In the genomic region with DNA sequence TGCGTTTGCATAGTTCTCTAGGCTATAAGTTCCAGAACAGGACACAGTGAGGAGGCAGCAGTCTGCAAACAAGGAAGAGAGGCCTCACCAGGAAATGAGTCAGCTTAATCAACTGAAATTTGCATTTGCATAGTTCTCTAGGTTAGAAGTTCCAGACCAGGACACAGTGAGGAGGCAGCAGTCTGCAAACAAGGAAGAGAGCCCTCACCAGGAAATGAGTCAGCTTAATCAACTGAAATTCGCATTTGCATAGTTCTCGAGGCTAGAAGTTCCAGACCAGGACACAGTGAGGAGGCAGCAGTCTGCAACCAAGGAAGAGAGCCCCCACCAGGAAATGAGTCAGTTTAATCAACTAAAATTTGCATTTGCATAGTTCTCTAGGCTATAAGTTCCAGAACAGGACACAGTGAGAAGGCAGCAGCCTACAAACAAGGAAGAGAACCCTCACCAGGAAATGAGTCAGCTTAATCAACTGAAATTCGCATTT, we compare ENCODE assay signal across 8 cellular contexts.
DNase-seq lines count a peak whose midpoint lies in the region; ATAC-seq and TF ChIP-seq lines count a peak whose summit lies in the region.
"Not testable (repeated sequence)": the region's sequence is repeated elsewhere in the genome, so short reads cannot be mapped to it uniquely, and the experiment has no call there.

No MANE protein-coding gene starts in this region.

- intact Hi-C loops in dendritic cell treated with granulocyte-macrophage colony-stimulating factor and Interleukin-4, amounts not matched to agents 40 ng/mL and 50 ng/mL, for 4 days (cut with micrococcal nuclease); upper lobe of right lung (cut with DNase I): not testable (repeated sequence)

- peaks cover 26% of the 10 kb centered on the region for H3K9me3 ChIP-seq in mesodermal cell (ENCODE audit: control insufficient read depth, low read length)
- H3K9me3 ChIP-seq in upper lobe of right lung = not testable (repeated sequence)

- DNase-seq in DMS153 (lab: John Stamatoyannopoulos, UW) (peak; percentile 17), OCI-M1 (lab: John Stamatoyannopoulos, UW) (peak; percentile 25), UCSD-AML1 (lab: John Stamatoyannopoulos, UW; ENCODE audit: unreplicated experiment) (peak; percentile 12)
- peak; percentile 5 for DNase-seq in Jurkat, Clone E6-1 (ENCODE audit: low read depth, low spot score)
- not testable (repeated sequence) for DNase-seq in upper lobe of right lung

- H3K4me3 Mint-ChIP-seq in activated T-helper 17 cell treated with anti-CD3 and anti-CD28 coated beads, Interleukin-2, amount 50 U/mL, for 72 hours = peak overlapping the region; percentile 50
- H3K4me3 Mint-ChIP-seq in dendritic cell treated with granulocyte-macrophage colony-stimulating factor and Interleukin-4, amounts not matched to agents 40 ng/mL and 50 ng/mL, for 4 days = not testable (repeated sequence)

- WGBS in mesodermal cell (ENCODE audit: insufficient coverage in 2 of 2), 2 experiments = 71 to 88% methylated on average over 3 to 4 of the region's 4 CpGs

- not testable (repeated sequence) for H3K36me3 ChIP-seq in mesodermal cell (ENCODE audit: control insufficient read depth, insufficient read depth, low read length); upper lobe of right lung

- not testable (repeated sequence) for ATAC-seq in activated T-helper 17 cell treated with anti-CD3 and anti-CD28 coated beads, Interleukin-2, amount 50 U/mL, for 72 hours (replicated peaks); upper lobe of right lung

- not testable (repeated sequence) for H3K4me3 ChIP-seq in Jurkat, Clone E6-1 (ENCODE audit: low read length); mesodermal cell (ENCODE audit: extremely low read depth, insufficient read depth, low read length, poor library complexity, severe bottlenecking); upper lobe of right lung

- TF ChIP-seq CTCF in upper lobe of right lung (IDR thresholded peaks at IDR 0.05) = not testable (repeated sequence)

- H3K27me3 Mint-ChIP-seq in activated T-helper 17 cell treated with anti-CD3 and anti-CD28 coated beads, Interleukin-2, amount 50 U/mL, for 72 hours; dendritic cell treated with granulocyte-macrophage colony-stimulating factor and Interleukin-4, amounts not matched to agents 40 ng/mL and 50 ng/mL, for 4 days: not testable (repeated sequence)

- H3K36me3 Mint-ChIP-seq in activated T-helper 17 cell treated with anti-CD3 and anti-CD28 coated beads, Interleukin-2, amount 50 U/mL, for 72 hours (ENCODE audit: low read depth); dendritic cell treated with granulocyte-macrophage colony-stimulating factor and Interleukin-4, amounts not matched to agents 40 ng/mL and 50 ng/mL, for 4 days (ENCODE audit: low read depth): not testable (repeated sequence)

- H3K27ac ChIP-seq in mesodermal cell (ENCODE audit: low read depth, low read length, severe bottlenecking) = peak overlapping the region; percentile 79
- H3K27ac ChIP-seq in upper lobe of right lung = peak overlapping the region; percentile 66

- peak overlapping the region; percentile 82 for H3K27ac Mint-ChIP-seq in activated T-helper 17 cell treated with anti-CD3 and anti-CD28 coated beads, Interleukin-2, amount 50 U/mL, for 72 hours
- H3K27ac Mint-ChIP-seq in dendritic cell treated with granulocyte-macrophage colony-stimulating factor and Interleukin-4, amounts not matched to agents 40 ng/mL and 50 ng/mL, for 4 days = peak overlapping the region; percentile 74

- H3K9me3 Mint-ChIP-seq in activated T-helper 17 cell treated with anti-CD3 and anti-CD28 coated beads, Interleukin-2, amount 50 U/mL, for 72 hours = peaks cover 14% of the 10 kb centered on the region
- peaks cover 57% of the 10 kb centered on the region for H3K9me3 Mint-ChIP-seq in dendritic cell treated with granulocyte-macrophage colony-stimulating factor and Interleukin-4, amounts not matched to agents 40 ng/mL and 50 ng/mL, for 4 days

- not testable (repeated sequence) for H3K27me3 ChIP-seq in upper lobe of right lung

- not testable (repeated sequence) for H3K4me1 ChIP-seq in mesodermal cell (ENCODE audit: control insufficient read depth, insufficient read depth, low read length, poor library complexity, severe bottlenecking); upper lobe of right lung

- H3K4me1 Mint-ChIP-seq in activated T-helper 17 cell treated with anti-CD3 and anti-CD28 coated beads, Interleukin-2, amount 50 U/mL, for 72 hours = peaks cover 14% of the 10 kb centered on the region
- H3K4me1 Mint-ChIP-seq in dendritic cell treated with granulocyte-macrophage colony-stimulating factor and Interleukin-4, amounts not matched to agents 40 ng/mL and 50 ng/mL, for 4 days (ENCODE audit: low read depth) = peaks cover 35% of the 10 kb centered on the region
